1 cellular context compared by ENCODE assay signal in genomic region chr17:40097931-40098845, GRCh38.
TF ChIP-seq lines count a peak whose summit lies in the region.

No MANE protein-coding gene starts in this region.

TF ChIP-seq in K562, 482 proteins besides CTCF, POLR2A, EP300 and RAD21 (continued from another document and continues in another):
- TF ChIP-seq BRCA1 (IDR thresholded peaks at IDR 0.05) (no peak), BRCA1 (CRISPR knock-in tag; IDR thresholded peaks at IDR 0.05) (no peak), ZNF232 (CRISPR knock-in tag; IDR thresholded peaks at IDR 0.05) (no peak), HES1 (IDR thresholded peaks at IDR 0.05; ENCODE audit: low read depth) (no peak), CGGBP1 (CRISPR knock-in tag; IDR thresholded peaks at IDR 0.05) (no peak), ZBTB43 (CRISPR knock-in tag; IDR thresholded peaks at IDR 0.05) (0 out of 2 replicates have a peak, but pooled peaks have one; percentile 30), ARID2 (IDR thresholded peaks at IDR 0.05) (peak; percentile 45; the same call in 1 of the 2 replicates), ZNF253 (CRISPR knock-in tag; conservative IDR thresholded peaks at IDR 0.05) (no peak), NEUROD1 (IDR thresholded peaks at IDR 0.05; ENCODE audit: borderline replicate concordance, low read depth, low read length, partially characterized antibody) (no peak), FOXO4 (CRISPR knock-in tag; IDR thresholded peaks at IDR 0.05) (no peak), ETS1 (conservative IDR thresholded peaks at IDR 0.05; ENCODE audit: control insufficient read depth, low read depth, low read length) (no peak), JUNB (CRISPR knock-in tag; conservative IDR thresholded peaks at IDR 0.05) (no peak), TFAM (CRISPR knock-in tag; conservative IDR thresholded peaks at IDR 0.05) (no peak), ZNF263 (CRISPR knock-in tag; IDR thresholded peaks at IDR 0.05; ENCODE audit: borderline replicate concordance) (no peak), PHB2 (IDR thresholded peaks at IDR 0.05; ENCODE audit: low read depth) (no peak), ZNF699 (CRISPR knock-in tag; IDR thresholded peaks at IDR 0.05; ENCODE audit: insufficient replicate concordance) (no peak), SMARCA5 (IDR thresholded peaks at IDR 0.05) (0 out of 2 replicates have a peak, but pooled peaks have one; percentile 31), TFAP4 (CRISPR knock-in tag; IDR thresholded peaks at IDR 0.05; ENCODE audit: borderline replicate concordance) (no peak), DDX20 (tag; IDR thresholded peaks at IDR 0.05; ENCODE audit: low read depth) (no peak), FOXJ3 (CRISPR knock-in tag; IDR thresholded peaks at IDR 0.05) (no peak), ZNF347 (CRISPR knock-in tag; IDR thresholded peaks at IDR 0.05; ENCODE audit: low read depth) (no peak), SMARCA4 (IDR thresholded peaks at IDR 0.05) (no peak), NONO (IDR thresholded peaks at IDR 0.05; ENCODE audit: low read depth in 2 of 2, low read length in 1 of 2) (no peak), ATF7 (IDR thresholded peaks at IDR 0.05) (no peak), SFPQ (IDR thresholded peaks at IDR 0.05; ENCODE audit: low read depth, low read length) (no peak), RNF219 (CRISPR knock-in tag; IDR thresholded peaks at IDR 0.05) (no peak), YBX1 (IDR thresholded peaks at IDR 0.05) (no peak), ZZZ3 (IDR thresholded peaks at IDR 0.05) (no peak), ZNF695 (CRISPR knock-in tag; IDR thresholded peaks at IDR 0.05) (no peak), FOXA1 (IDR thresholded peaks at IDR 0.05; ENCODE audit: borderline replicate concordance) (no peak), POLR2G (IDR thresholded peaks at IDR 0.05; ENCODE audit: low read depth, low read length) (no peak), RBM25 (IDR thresholded peaks at IDR 0.05; ENCODE audit: low read depth, low read length, severe bottlenecking) (no peak), KLF6 (CRISPR knock-in tag; IDR thresholded peaks at IDR 0.05; ENCODE audit: borderline replicate concordance) (no peak), RBM14 (IDR thresholded peaks at IDR 0.05; ENCODE audit: borderline replicate concordance, insufficient read depth, low read depth, low read length) (no peak), NCOA6 (IDR thresholded peaks at IDR 0.05) (no peak), BCL6 (CRISPR knock-in tag; IDR thresholded peaks at IDR 0.05) (no peak), ZKSCAN1 (IDR thresholded peaks at IDR 0.05; ENCODE audit: low read depth, low read length) (0 out of 2 replicates have a peak, but pooled peaks have one; percentile 11), CCNT2 (IDR thresholded peaks at IDR 0.05; ENCODE audit: borderline replicate concordance, extremely low read depth, insufficient read length, low read depth, low read length) (no peak), CTBP1 (IDR thresholded peaks at IDR 0.05; ENCODE audit: borderline replicate concordance) (no peak), SIN3A (IDR thresholded peaks at IDR 0.05; ENCODE audit: borderline replicate concordance in 2 of 2, control insufficient read depth in 1 of 2, low read depth in 2 of 2, low read length in 2 of 2) (peak in 1 of 2 experiments; percentile 52; a peak in 1 of 4 replicates), ZBTB2 (IDR thresholded peaks at IDR 0.05) (no peak), FOXP1 (CRISPR knock-in tag; IDR thresholded peaks at IDR 0.05) (no peak), POLR3A (IDR thresholded peaks at IDR 0.05; ENCODE audit: borderline replicate concordance, extremely low read depth, insufficient read depth, insufficient read length) (no peak), MAFK (IDR thresholded peaks at IDR 0.05; ENCODE audit: low read length) (no peak), ZNF436 (CRISPR knock-in tag; IDR thresholded peaks at IDR 0.05) (no peak), ZFP1 (CRISPR knock-in tag; IDR thresholded peaks at IDR 0.05) (no peak), SMARCB1 (IDR thresholded peaks at IDR 0.05; ENCODE audit: insufficient read length, low read depth) (no peak), ASH1L (IDR thresholded peaks at IDR 0.05; ENCODE audit: borderline replicate concordance, low read depth, partially characterized antibody) (no peak), PREB (CRISPR knock-in tag; IDR thresholded peaks at IDR 0.05) (no peak; the same call in 1 of the 2 replicates)
- TF ChIP-seq, protein P1, sequence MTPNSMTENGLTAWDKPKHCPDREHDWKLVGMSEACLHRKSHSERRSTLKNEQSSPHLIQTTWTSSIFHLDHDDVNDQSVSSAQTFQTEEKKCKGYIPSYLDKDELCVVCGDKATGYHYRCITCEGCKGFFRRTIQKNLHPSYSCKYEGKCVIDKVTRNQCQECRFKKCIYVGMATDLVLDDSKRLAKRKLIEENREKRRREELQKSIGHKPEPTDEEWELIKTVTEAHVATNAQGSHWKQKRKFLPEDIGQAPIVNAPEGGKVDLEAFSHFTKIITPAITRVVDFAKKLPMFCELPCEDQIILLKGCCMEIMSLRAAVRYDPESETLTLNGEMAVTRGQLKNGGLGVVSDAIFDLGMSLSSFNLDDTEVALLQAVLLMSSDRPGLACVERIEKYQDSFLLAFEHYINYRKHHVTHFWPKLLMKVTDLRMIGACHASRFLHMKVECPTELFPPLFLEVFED (CRISPR knock-in tag; conservative IDR thresholded peaks at IDR 0.05), result no peak
- TF ChIP-seq, protein P2, sequence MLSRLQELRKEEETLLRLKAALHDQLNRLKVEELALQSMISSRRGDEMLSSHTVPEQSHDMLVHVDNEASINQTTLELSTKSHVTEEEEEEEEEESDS (CRISPR knock-in tag; IDR thresholded peaks at IDR 0.05), result no peak
- TF ChIP-seq, protein P3, sequence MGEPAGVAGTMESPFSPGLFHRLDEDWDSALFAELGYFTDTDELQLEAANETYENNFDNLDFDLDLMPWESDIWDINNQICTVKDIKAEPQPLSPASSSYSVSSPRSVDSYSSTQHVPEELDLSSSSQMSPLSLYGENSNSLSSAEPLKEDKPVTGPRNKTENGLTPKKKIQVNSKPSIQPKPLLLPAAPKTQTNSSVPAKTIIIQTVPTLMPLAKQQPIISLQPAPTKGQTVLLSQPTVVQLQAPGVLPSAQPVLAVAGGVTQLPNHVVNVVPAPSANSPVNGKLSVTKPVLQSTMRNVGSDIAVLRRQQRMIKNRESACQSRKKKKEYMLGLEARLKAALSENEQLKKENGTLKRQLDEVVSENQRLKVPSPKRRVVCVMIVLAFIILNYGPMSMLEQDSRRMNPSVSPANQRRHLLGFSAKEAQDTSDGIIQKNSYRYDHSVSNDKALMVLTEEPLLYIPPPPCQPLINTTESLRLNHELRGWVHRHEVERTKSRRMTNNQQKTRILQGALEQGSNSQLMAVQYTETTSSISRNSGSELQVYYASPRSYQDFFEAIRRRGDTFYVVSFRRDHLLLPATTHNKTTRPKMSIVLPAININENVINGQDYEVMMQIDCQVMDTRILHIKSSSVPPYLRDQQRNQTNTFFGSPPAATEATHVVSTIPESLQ (CRISPR knock-in tag; IDR thresholded peaks at IDR 0.05), result no peak
